In the genomic region with DNA sequence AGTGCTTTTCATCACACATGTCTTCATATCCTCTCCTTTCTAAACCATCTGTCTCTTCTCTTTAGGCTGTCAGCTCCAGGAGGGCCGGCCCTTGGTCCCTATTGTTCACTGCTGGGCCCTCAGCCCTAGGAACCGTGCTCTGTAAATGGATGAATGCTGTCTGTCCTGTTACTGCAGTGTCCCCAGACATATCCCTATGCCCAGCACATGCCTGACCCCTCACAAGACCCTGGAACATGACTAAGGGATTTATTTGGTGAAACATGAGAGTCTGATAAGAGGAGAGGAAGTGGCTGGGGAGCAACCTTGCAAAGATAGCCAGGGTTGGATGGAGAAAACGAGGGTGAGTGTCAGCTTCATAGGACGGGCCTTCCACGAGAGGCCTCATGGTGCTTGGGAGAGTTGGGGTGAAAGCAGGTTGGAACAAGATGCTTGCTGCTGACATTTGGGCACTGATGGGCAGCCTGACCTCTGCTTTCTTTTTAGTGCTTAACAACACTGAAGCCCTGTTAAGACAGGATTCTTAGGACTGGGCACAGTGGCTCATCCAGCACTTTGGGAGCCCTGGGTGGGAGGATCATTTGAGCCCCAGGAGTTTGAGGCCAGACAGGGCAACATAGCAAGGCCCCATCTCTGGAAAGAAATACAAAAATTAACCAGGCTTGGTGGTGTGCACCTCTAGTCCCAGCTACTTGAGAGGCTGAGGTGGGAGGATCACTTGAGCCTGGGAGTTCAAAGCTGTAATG, we compare ENCODE assay signal across 9 cellular contexts. TPM values are rescaled to one million over a fixed set of nuclear protein-coding genes. Genes with fewer than 3 reads are reported as not detected.
DNase-seq lines count a peak whose midpoint lies in the region; ATAC-seq, FAIRE-seq and TF ChIP-seq lines count a peak whose summit lies in the region.
"Had no signal": no experiment of that assay in that cellular context is flagged by ENCODE, and none has a peak within 500 bp of the region (broad histone marks: within the 10 kb centered on the region; RNA-seq: fewer than 3 reads in every experiment).

No MANE protein-coding gene starts in this region.

- TF ChIP-seq CTCF in type B pancreatic cell (conservative IDR thresholded peaks at IDR 0.05) = no peak

- H3K27ac Mint-ChIP-seq in activated naive CD4-positive, alpha-beta T cell treated with anti-CD3 and anti-CD28 coated beads, Interleukin-2, amount 50 U/mL, for 24 hours = peak overlapping the region; percentile 13
- H3K27ac Mint-ChIP-seq in activated T-helper 2 cell treated with anti-CD3 and anti-CD28 coated beads, Interferon-gamma antibody, Interleukin-2, Interleukin-4, amounts not matched to agents 10 μg/mL and 5 μg/mL and 100 μg/mL, durations not matched to agents 14 hours and 24 hours and 36 hours = peak overlapping the region; percentile 67
- H3K27ac Mint-ChIP-seq in type B pancreatic cell = peak overlapping the region; percentile 44
- H3K27ac Mint-ChIP-seq: mesothelial cell of epicardium had no signal

- ATAC-seq in left lobe of liver (peak; percentile 53), HG03354 (IDR thresholded peaks at IDR 0.05; ENCODE audit: poor library complexity, severe bottlenecking, unreplicated experiment) (no peak)

- no peak overlapping the region for H3K4me3 Mint-ChIP-seq in activated naive CD4-positive, alpha-beta T cell treated with anti-CD3 and anti-CD28 coated beads, Interleukin-2, amount 50 U/mL, for 24 hours
- H3K4me3 Mint-ChIP-seq in activated T-helper 2 cell treated with anti-CD3 and anti-CD28 coated beads, Interferon-gamma antibody, Interleukin-2, Interleukin-4, amounts not matched to agents 10 μg/mL and 5 μg/mL and 100 μg/mL, durations not matched to agents 14 hours and 24 hours and 36 hours (ENCODE audit: low read depth) = no peak overlapping the region
- no peak overlapping the region for H3K4me3 Mint-ChIP-seq in type B pancreatic cell
- H3K4me3 Mint-ChIP-seq: mesothelial cell of epicardium had no signal

- peaks cover 6% of the 10 kb centered on the region for H3K36me3 Mint-ChIP-seq in activated naive CD4-positive, alpha-beta T cell treated with anti-CD3 and anti-CD28 coated beads, Interleukin-2, amount 50 U/mL, for 24 hours
- H3K36me3 Mint-ChIP-seq in activated T-helper 2 cell treated with anti-CD3 and anti-CD28 coated beads, Interferon-gamma antibody, Interleukin-2, Interleukin-4, amounts not matched to agents 10 μg/mL and 5 μg/mL and 100 μg/mL, durations not matched to agents 14 hours and 24 hours and 36 hours (ENCODE audit: low read depth) = peaks cover 61% of the 10 kb centered on the region
- H3K36me3 Mint-ChIP-seq in type B pancreatic cell = peaks cover 16% of the 10 kb centered on the region

- no peaks in the 10 kb centered on the region for H3K9me3 Mint-ChIP-seq in activated naive CD4-positive, alpha-beta T cell treated with anti-CD3 and anti-CD28 coated beads, Interleukin-2, amount 50 U/mL, for 24 hours
- H3K9me3 Mint-ChIP-seq in activated T-helper 2 cell treated with anti-CD3 and anti-CD28 coated beads, Interferon-gamma antibody, Interleukin-2, Interleukin-4, amounts not matched to agents 10 μg/mL and 5 μg/mL and 100 μg/mL, durations not matched to agents 14 hours and 24 hours and 36 hours = peaks cover 5% of the 10 kb centered on the region
- H3K9me3 Mint-ChIP-seq in type B pancreatic cell = no peaks in the 10 kb centered on the region
- H3K9me3 Mint-ChIP-seq: mesothelial cell of epicardium had no signal

- TF ChIP-seq POLR2A in H54 (IDR thresholded peaks at IDR 0.05; ENCODE audit: low read depth, low read length) = no peak

- no peak for DNase-seq in activated naive CD4-positive, alpha-beta T cell (lab: John Stamatoyannopoulos, UW)
- no peak for DNase-seq in activated T-helper 2 cell treated with anti-CD3 and anti-CD28 coated beads, Interferon-gamma antibody, Interleukin-2, Interleukin-4, amounts not matched to agents 10 μg/mL and 5 μg/mL and 100 μg/mL, durations not matched to agents 14 hours and 24 hours and 36 hours (ENCODE audit: low spot score)
- DNase-seq in left lobe of liver (ENCODE audit: low spot score) (no peak), type B pancreatic cell (ENCODE audit: extremely low spot score, unreplicated experiment) (no peak), H54 (ENCODE audit: insufficient read length, low spot score) (no peak), GOT3 (lab: John Stamatoyannopoulos, UW) (no peak)

- no peak for FAIRE-seq in H54 (lab: Jason Lieb, UNC)

- no peaks in the 10 kb centered on the region for H3K27me3 Mint-ChIP-seq in activated naive CD4-positive, alpha-beta T cell treated with anti-CD3 and anti-CD28 coated beads, Interleukin-2, amount 50 U/mL, for 24 hours
- no peaks in the 10 kb centered on the region for H3K27me3 Mint-ChIP-seq in activated T-helper 2 cell treated with anti-CD3 and anti-CD28 coated beads, Interferon-gamma antibody, Interleukin-2, Interleukin-4, amounts not matched to agents 10 μg/mL and 5 μg/mL and 100 μg/mL, durations not matched to agents 14 hours and 24 hours and 36 hours (ENCODE audit: low read depth)
- H3K27me3 Mint-ChIP-seq in type B pancreatic cell = no peaks in the 10 kb centered on the region

- peaks cover 54% of the 10 kb centered on the region for H3K4me1 Mint-ChIP-seq in activated naive CD4-positive, alpha-beta T cell treated with anti-CD3 and anti-CD28 coated beads, Interleukin-2, amount 50 U/mL, for 24 hours
- H3K4me1 Mint-ChIP-seq in activated T-helper 2 cell treated with anti-CD3 and anti-CD28 coated beads, Interferon-gamma antibody, Interleukin-2, Interleukin-4, amounts not matched to agents 10 μg/mL and 5 μg/mL and 100 μg/mL, durations not matched to agents 14 hours and 24 hours and 36 hours (ENCODE audit: low read depth) = peaks cover 44% of the 10 kb centered on the region
- peaks cover 44% of the 10 kb centered on the region for H3K4me1 Mint-ChIP-seq in type B pancreatic cell (ENCODE audit: unreplicated experiment)

- intact Hi-C loops in activated T-helper 2 cell treated with anti-CD3 and anti-CD28 coated beads, Interferon-gamma antibody, Interleukin-2, Interleukin-4, amounts not matched to agents 10 μg/mL and 5 μg/mL and 100 μg/mL, durations not matched to agents 14 hours and 24 hours and 36 hours (cut with micrococcal nuclease) = no loop called here

RNA-seq across cellular contexts. Expression of a gene that starts 39.0 kb away (rescaled TPM):
- 95.7 and 99.4 TPM in 2 replicates for total RNA-seq in activated T-helper 2 cell treated with anti-CD3 and anti-CD28 coated beads, Interferon-gamma antibody, Interleukin-2, Interleukin-4, amounts not matched to agents 10 μg/mL and 5 μg/mL and 100 μg/mL, durations not matched to agents 14 hours and 24 hours and 36 hours
- total RNA-seq in left lobe of liver (2.5 TPM), type B pancreatic cell (ENCODE audit: low replicate concordance) (38.1 and 53.7 TPM in 2 replicates)

Comparison
In these comparisons a context has a peak if more than half of its experiments do, and no peak if none do; other contexts are left out.
1. H3K27ac Mint-ChIP-seq: peak in every context shown above with its lines; median percentile 67 in activated T-helper 2 cell treated with anti-CD3 and anti-CD28 coated beads, Interferon-gamma antibody, Interleukin-2, Interleukin-4, amounts not matched to agents 10 μg/mL and 5 μg/mL and 100 μg/mL, durations not matched to agents 14 hours and 24 hours and 36 hours; 44 in type B pancreatic cell; 13 in activated naive CD4-positive, alpha-beta T cell treated with anti-CD3 and anti-CD28 coated beads, Interleukin-2, amount 50 U/mL, for 24 hours.
2. RNA of a gene that starts 39.0 kb away (total RNA-seq): 95.7 to 99.4 TPM in activated T-helper 2 cell treated with anti-CD3 and anti-CD28 coated beads, Interferon-gamma antibody, Interleukin-2, Interleukin-4, amounts not matched to agents 10 μg/mL and 5 μg/mL and 100 μg/mL, durations not matched to agents 14 hours and 24 hours and 36 hours and 38.1 to 53.7 TPM in type B pancreatic cell; 2.5 TPM in left lobe of liver (single experiment); every median in the first group is over 10 times any median in the second.